Comparison of ENCODE assay signal across 6 cellular contexts in the genomic region with DNA sequence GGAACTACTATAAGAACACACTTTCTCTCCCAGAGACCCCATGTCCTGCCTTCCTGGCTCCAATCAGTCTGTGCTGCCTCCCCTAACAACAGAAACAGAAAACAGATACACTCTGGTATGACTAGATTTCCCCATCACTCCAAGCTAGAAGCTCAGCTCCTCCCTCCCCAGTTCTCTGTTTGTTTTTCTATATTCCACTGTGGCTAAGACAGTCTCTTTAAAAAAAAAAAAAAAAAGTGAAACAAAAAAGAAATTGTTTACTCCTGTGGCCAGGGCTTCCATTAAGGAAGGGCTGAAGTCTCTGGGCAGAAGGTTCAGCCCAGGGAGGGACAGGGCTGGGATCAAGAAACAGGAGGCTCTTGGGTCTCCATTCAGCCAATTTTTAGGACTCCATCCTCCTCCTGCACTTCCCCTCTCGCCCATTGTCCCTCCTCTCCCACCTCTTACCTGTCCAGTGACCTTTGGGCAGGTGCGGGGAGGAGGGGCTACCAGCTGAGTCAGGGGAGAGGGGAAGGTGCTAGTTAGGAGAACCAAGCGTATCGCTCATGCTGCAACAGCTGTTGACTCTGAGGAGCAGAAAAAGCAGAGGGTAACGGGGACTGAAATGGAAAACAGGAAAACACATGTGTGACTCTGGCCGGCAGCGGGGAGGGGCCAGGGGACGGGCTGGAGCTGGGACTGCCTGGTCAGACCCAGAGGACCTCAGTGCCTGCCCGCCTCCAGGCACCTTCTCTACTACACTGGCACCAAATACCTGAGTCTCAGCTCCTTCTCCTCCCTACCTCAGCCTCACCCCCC. TPM values are rescaled to one million over a fixed set of nuclear protein-coding genes. Genes with fewer than 3 reads are reported as not detected.
A peak's percentile ranks its signal among the peaks of the same experiment; 100 is the strongest.
DNase-seq lines count a peak whose midpoint lies in the region; ATAC-seq and TF ChIP-seq lines count a peak whose summit lies in the region.

No MANE protein-coding gene starts in this region.

- TF ChIP-seq CTCF in upper lobe of left lung (IDR thresholded peaks at IDR 0.05) = no peak

- WGBS in upper lobe of left lung, 2 donors = 24 to 30% methylated on average over 9 of the region's 9 CpGs

- intact Hi-C loops in left ventricle myocardium superior (cut with micrococcal nuclease) = loop anchor here (10.0 kb wide), 1 partner anchor 255 kb away; no protein-coding TSS in a partner anchor

- H3K9me3 ChIP-seq in upper lobe of left lung = no peaks in the 10 kb centered on the region

- H3K4me1 ChIP-seq in upper lobe of left lung = peaks cover 43 to 73% (median 62%) of the 10 kb centered on the region in 4 donors

- DNase-seq in ELR (ENCODE audit: low read depth) = peak; percentile 54
- DNase-seq in NCI-H2029 treated with DMSO at 0.1 percent for 48 hours (lab: John Stamatoyannopoulos, UW) = peak; percentile 83
- DNase-seq in left ventricle myocardium superior = peak; percentile 61
- peak; percentile 61 to 84 for DNase-seq in upper lobe of left lung
- no peak for DNase-seq in NCI-H446 treated with DMSO at 0.1 percent for 48 hours (lab: John Stamatoyannopoulos, UW)

- H3K4me3 ChIP-seq in upper lobe of left lung = peak overlapping the region in 3 of 4 donors; percentile 30 to 47 (median 46)

- ATAC-seq in left ventricle myocardium superior = peak; percentile 11
- ATAC-seq in upper lobe of left lung (ENCODE audit: low FRiP score in 2 of 2) = peak in 1 of 2 donors; percentile 28
- ATAC-seq in GM19463 (IDR thresholded peaks at IDR 0.05; ENCODE audit: unreplicated experiment) = no peak

- peak in 1 of 4 donors; percentile 52 for TF ChIP-seq POLR2A in upper lobe of left lung (IDR thresholded peaks at IDR 0.05)

- H3K36me3 ChIP-seq in upper lobe of left lung = no peaks in the 10 kb centered on the region

- peak overlapping the region; percentile 80 to 91 (median 86) for H3K27ac ChIP-seq in upper lobe of left lung

- no peaks in the 10 kb centered on the region for H3K27me3 ChIP-seq in upper lobe of left lung

- TF ChIP-seq EP300 in upper lobe of left lung (IDR thresholded peaks at IDR 0.05) = no peak

RNA-seq across cellular contexts. Expression of a gene that starts 4.2 kb away (rescaled TPM):
- total RNA-seq in left ventricle myocardium superior = 4.7 TPM
- 100 to 1,000 TPM in 2 of 6 donors, 10 to 100 TPM in 4; 55.0 to 120 (median 99.1) TPM for total RNA-seq in upper lobe of left lung

RNA-seq across cellular contexts. Expression of a gene that starts 10.3 kb away (rescaled TPM):
- 113 TPM for total RNA-seq in left ventricle myocardium superior
- 10 to 100 TPM in 5 of 6 donors, 1 to 10 TPM in 1; 9.4 to 88.2 (median 34.1) TPM for total RNA-seq in upper lobe of left lung

RNA-seq across cellular contexts. Expression of a gene that starts 17.0 kb away (rescaled TPM):
- total RNA-seq in left ventricle myocardium superior = 19.9 TPM
- total RNA-seq in upper lobe of left lung = 100 to 1,000 TPM in 3 of 6 donors, 10 to 100 TPM in 3; 53.4 to 157 (median 104) TPM

RNA-seq across cellular contexts. Expression of a gene that starts 52.1 kb away (rescaled TPM):
- 61.9 TPM for total RNA-seq in left ventricle myocardium superior
- 100 to 1,000 TPM in 5 of 6 donors, 10 to 100 TPM in 1; 90.2 to 169 (median 149) TPM for total RNA-seq in upper lobe of left lung

RNA-seq across cellular contexts. Expression of a gene that starts 52.9 kb away (rescaled TPM):
- total RNA-seq in left ventricle myocardium superior = 184 TPM
- total RNA-seq in upper lobe of left lung = 100 to 1,000 TPM in 1 of 6 donors, 10 to 100 TPM in 5; 54.9 to 137 (median 79.2) TPM
